8 cellular contexts compared by ENCODE assay signal in the genomic region with DNA sequence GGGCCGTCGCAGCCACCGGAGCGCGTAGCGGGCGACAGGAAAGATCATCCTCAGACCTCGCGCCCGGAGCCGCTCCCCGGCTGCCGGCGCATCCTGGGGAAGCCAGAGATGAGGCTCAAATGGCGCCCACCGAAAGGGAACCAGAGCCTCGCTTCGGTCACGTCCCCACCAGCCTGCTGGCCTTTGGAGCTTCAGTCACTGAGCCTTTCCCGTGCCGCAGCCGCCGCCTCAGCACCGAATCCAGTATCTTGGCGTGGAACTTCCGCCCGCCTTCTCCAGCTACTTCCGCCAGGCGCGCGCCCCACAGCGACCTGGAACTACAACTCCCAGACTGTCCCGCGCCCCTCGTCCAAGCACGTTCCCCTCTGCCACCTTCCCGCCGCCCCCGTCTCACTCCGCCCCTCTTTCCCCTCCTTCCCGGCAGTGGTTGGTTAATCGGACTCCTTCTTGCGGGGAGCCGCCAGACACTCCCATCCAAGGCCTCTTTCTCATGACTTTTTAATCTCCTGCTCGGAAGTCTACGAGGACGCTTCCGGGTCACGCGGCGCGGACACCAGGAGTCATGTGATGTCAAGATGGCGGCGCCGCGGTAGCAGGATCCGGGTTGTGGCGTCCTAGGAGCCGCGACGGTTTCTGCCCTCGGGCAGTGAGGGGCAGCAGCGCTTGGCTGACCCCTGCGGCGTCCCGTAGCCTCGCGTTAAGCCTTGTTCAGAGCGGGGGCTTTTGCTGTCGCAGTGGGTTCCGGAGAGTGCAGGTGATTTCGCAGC. TPM values are rescaled to one million over a fixed set of nuclear protein-coding genes. Genes with fewer than 3 reads are reported as not detected.
DNase-seq lines count a peak whose midpoint lies in the region; FAIRE-seq and TF ChIP-seq lines count a peak whose summit lies in the region.

A gene with protein sequence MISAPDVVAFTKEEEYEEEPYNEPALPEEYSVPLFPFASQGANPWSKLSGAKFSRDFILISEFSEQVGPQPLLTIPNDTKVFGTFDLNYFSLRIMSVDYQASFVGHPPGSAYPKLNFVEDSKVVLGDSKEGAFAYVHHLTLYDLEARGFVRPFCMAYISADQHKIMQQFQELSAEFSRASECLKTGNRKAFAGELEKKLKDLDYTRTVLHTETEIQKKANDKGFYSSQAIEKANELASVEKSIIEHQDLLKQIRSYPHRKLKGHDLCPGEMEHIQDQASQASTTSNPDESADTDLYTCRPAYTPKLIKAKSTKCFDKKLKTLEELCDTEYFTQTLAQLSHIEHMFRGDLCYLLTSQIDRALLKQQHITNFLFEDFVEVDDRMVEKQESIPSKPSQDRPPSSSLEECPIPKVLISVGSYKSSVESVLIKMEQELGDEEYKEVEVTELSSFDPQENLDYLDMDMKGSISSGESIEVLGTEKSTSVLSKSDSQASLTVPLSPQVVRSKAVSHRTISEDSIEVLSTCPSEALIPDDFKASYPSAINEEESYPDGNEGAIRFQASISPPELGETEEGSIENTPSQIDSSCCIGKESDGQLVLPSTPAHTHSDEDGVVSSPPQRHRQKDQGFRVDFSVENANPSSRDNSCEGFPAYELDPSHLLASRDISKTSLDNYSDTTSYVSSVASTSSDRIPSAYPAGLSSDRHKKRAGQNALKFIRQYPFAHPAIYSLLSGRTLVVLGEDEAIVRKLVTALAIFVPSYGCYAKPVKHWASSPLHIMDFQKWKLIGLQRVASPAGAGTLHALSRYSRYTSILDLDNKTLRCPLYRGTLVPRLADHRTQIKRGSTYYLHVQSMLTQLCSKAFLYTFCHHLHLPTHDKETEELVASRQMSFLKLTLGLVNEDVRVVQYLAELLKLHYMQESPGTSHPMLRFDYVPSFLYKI (plus strand): TSS at position 563 of the 767 bp plus-strand sequence. CDS start 497 bp downstream, outside the sequence.
A gene with protein sequence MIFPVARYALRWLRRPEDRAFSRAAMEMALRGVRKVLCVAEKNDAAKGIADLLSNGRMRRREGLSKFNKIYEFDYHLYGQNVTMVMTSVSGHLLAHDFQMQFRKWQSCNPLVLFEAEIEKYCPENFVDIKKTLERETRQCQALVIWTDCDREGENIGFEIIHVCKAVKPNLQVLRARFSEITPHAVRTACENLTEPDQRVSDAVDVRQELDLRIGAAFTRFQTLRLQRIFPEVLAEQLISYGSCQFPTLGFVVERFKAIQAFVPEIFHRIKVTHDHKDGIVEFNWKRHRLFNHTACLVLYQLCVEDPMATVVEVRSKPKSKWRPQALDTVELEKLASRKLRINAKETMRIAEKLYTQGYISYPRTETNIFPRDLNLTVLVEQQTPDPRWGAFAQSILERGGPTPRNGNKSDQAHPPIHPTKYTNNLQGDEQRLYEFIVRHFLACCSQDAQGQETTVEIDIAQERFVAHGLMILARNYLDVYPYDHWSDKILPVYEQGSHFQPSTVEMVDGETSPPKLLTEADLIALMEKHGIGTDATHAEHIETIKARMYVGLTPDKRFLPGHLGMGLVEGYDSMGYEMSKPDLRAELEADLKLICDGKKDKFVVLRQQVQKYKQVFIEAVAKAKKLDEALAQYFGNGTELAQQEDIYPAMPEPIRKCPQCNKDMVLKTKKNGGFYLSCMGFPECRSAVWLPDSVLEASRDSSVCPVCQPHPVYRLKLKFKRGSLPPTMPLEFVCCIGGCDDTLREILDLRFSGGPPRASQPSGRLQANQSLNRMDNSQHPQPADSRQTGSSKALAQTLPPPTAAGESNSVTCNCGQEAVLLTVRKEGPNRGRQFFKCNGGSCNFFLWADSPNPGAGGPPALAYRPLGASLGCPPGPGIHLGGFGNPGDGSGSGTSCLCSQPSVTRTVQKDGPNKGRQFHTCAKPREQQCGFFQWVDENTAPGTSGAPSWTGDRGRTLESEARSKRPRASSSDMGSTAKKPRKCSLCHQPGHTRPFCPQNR (minus strand): TSS at position 264 of the 767 bp plus-strand sequence. CDS start 216 bp downstream, at position 48.

- peaks cover 13% of the 10 kb centered on the region for H3K79me1 ChIP-seq in neuronal stem cell (ENCODE audit: low read depth, low read length)

- intact Hi-C loops in activated naive CD4-positive, alpha-beta T cell treated with anti-CD3 and anti-CD28 coated beads for 36 hours (cut with micrococcal nuclease): loop anchor here (1.0 to 2.0 kb wide), 6 partner anchors 48 to 228 kb away; a partner anchor contains a TSS

- H3K36me3 Mint-ChIP-seq in activated naive CD4-positive, alpha-beta T cell treated with anti-CD3 and anti-CD28 coated beads for 36 hours (ENCODE audit: low read depth): peaks cover 33% of the 10 kb centered on the region

- H3K9me3 Mint-ChIP-seq in activated naive CD4-positive, alpha-beta T cell treated with anti-CD3 and anti-CD28 coated beads for 36 hours: no peaks in the 10 kb centered on the region

- H2BK120ac ChIP-seq in neuronal stem cell (ENCODE audit: low read depth, low read length): peak within 1 kb of the TSS; percentile 88

- no peak within 1 kb of the TSS for H2BK15ac ChIP-seq in neuronal stem cell (ENCODE audit: low read length)

- peak within 1 kb of the TSS; percentile 93 for H2AFZ ChIP-seq in neuronal stem cell (ENCODE audit: low read length)

- H3K23ac ChIP-seq in neuronal stem cell (ENCODE audit: low read depth, low read length, poor library complexity): peak within 1 kb of the TSS; percentile 86

- no peak within 1 kb of the TSS for H4K8ac ChIP-seq in neuronal stem cell (ENCODE audit: low read depth, low read length)

- peak within 1 kb of the TSS; percentile 92 for H3K27ac ChIP-seq in neuronal stem cell (replicated peaks; ENCODE audit: low read length)

- CTCF ChIA-PET in activated naive CD4-positive, alpha-beta T cell treated with anti-CD3 and anti-CD28 coated beads for 36 hours (lab: Charles Lee): interaction anchor here (0.5 to 0.8 kb wide), 3 partner anchors 27 to 276 kb away, joined by 3 read pairs; a partner anchor contains a TSS

- H3K9ac ChIP-seq in neuronal stem cell (ENCODE audit: low read depth, low read length, poor library complexity): peak within 1 kb of the TSS; percentile 98

- H2BK5ac ChIP-seq in neuronal stem cell (ENCODE audit: low read length): peak within 1 kb of the TSS; percentile 91

- peak within 1 kb of the TSS; percentile 95 for H3K4me3 ChIP-seq in HFF-Myc (replicated peaks; ENCODE audit: low read depth, low read length)
- H3K4me3 ChIP-seq in neuronal stem cell (ENCODE audit: low read length in 2 of 2): peak within 1 kb of the TSS; percentile 90 to 94

- peaks cover 75% of the 10 kb centered on the region for H3K4me1 Mint-ChIP-seq in activated naive CD4-positive, alpha-beta T cell treated with anti-CD3 and anti-CD28 coated beads for 36 hours (ENCODE audit: low read depth)

- H3K4ac ChIP-seq in neuronal stem cell (ENCODE audit: low read length): no peak within 1 kb of the TSS

- WGBS in neuronal stem cell (ENCODE audit: extremely low coverage in 2 of 2, insufficient read length in 2 of 2, insufficient replicate concordance in 1 of 2), 2 donors: no CpG with 5 or more reads among the region's 72 CpGs

- H3K4me2 ChIP-seq in neuronal stem cell (ENCODE audit: insufficient read depth, low read length, poor library complexity, severe bottlenecking): peak within 1 kb of the TSS; percentile 90

- no peak for FAIRE-seq in frontal cortex (lab: Jason Lieb, UNC)

- no peak within 1 kb of the TSS for H2BK12ac ChIP-seq in neuronal stem cell (ENCODE audit: low read length)

- H4K91ac ChIP-seq in neuronal stem cell (ENCODE audit: low read depth, low read length, poor library complexity): peak within 1 kb of the TSS; percentile 30

- H3K18ac ChIP-seq in neuronal stem cell (ENCODE audit: low read length): peak within 1 kb of the TSS; percentile 93

- H2AK5ac ChIP-seq in neuronal stem cell (ENCODE audit: low read depth, low read length): peak within 1 kb of the TSS; percentile 32

- peak within 1 kb of the TSS; percentile 99 for H3K27ac Mint-ChIP-seq in activated naive CD4-positive, alpha-beta T cell treated with anti-CD3 and anti-CD28 coated beads for 36 hours

- H3K14ac ChIP-seq in neuronal stem cell (ENCODE audit: low read length): peak within 1 kb of the TSS; percentile 85

- H3K27me3 Mint-ChIP-seq in activated naive CD4-positive, alpha-beta T cell treated with anti-CD3 and anti-CD28 coated beads for 36 hours (ENCODE audit: low read depth): no peaks in the 10 kb centered on the region

- H3K36me3 ChIP-seq in neuronal stem cell (replicated peaks in 1 of 2; ENCODE audit: control insufficient read depth in 2 of 2, insufficient read depth in 2 of 2, low read length in 2 of 2): peaks cover 26 to 71% of the 10 kb centered on the region in 2 donors

- H3K4me1 ChIP-seq in neuronal stem cell (ENCODE audit: control insufficient read depth in 2 of 2, insufficient read depth in 1 of 2, low read depth in 1 of 2, low read length in 2 of 2): peaks cover 12 to 20% of the 10 kb centered on the region in 2 donors

- DNase-seq in GM03348 (ENCODE audit: low spot score) (peak; percentile 97), HFF-Myc (ENCODE audit: extremely low read depth, low read depth) (peak; percentile 95), NAMALWA (ENCODE audit: low spot score) (peak; percentile 92), SK-N-DZ (ENCODE audit: low spot score) (peak; percentile 97), frontal cortex (ENCODE audit: low spot score in 2 of 2) (peak; percentile 82 to 89), neuronal stem cell (ENCODE audit: low spot score) (peak; percentile 90)
- DNase-seq in activated naive CD4-positive, alpha-beta T cell treated with anti-CD3 and anti-CD28 coated beads for 36 hours: peak; percentile 98

- H3K9me3 ChIP-seq in neuronal stem cell (replicated peaks in 1 of 2; ENCODE audit: control insufficient read depth in 2 of 2, insufficient read depth in 1 of 2, low read depth in 1 of 2, low read length in 2 of 2): peaks cover 0 to 5% of the 10 kb centered on the region in 2 donors

- H3K4me3 Mint-ChIP-seq in activated naive CD4-positive, alpha-beta T cell treated with anti-CD3 and anti-CD28 coated beads for 36 hours: peak within 1 kb of the TSS; percentile 92

- TF ChIP-seq CTCF in HFF-Myc (IDR thresholded peaks at IDR 0.05; ENCODE audit: low read depth, low read length, missing control alignments): no peak
- no peak for TF ChIP-seq CTCF in subcutaneous adipose tissue (IDR thresholded peaks at IDR 0.05; ENCODE audit: low read depth)

- H3K27me3 ChIP-seq in neuronal stem cell (ENCODE audit: control insufficient read depth in 3 of 3, insufficient read depth in 3 of 3, low read depth in 1 of 3, low read length in 3 of 3): no peaks in the 10 kb centered on the region

RNA-seq across cellular contexts. Expression of the first gene that starts in this region (rescaled TPM):
- 11.6 and 12.3 TPM in 2 replicates for polyA plus RNA-seq in SK-N-DZ (2014; cell fraction: cytosol; rRNA removed)
- 5.8 and 8.0 TPM in 2 replicates for polyA plus RNA-seq in SK-N-DZ (2014; cell fraction: nucleus; rRNA removed)
- 1 to 10 TPM; 8.5 to 8.8 TPM for total RNA-seq in activated naive CD4-positive, alpha-beta T cell treated with anti-CD3 and anti-CD28 coated beads for 36 hours
- total RNA-seq in frontal cortex (10.6 TPM), subcutaneous adipose tissue (10 to 100 TPM; 12.7 to 18.2 (median 16.3) TPM)
- 4.7 TPM for polyA plus RNA-seq in neuronal stem cell (2013, experiment 1 of 2)
- polyA plus RNA-seq in neuronal stem cell (2013, experiment 2 of 2): 4.8 TPM

RNA-seq across cellular contexts. Expression of the second gene that starts in this region (rescaled TPM):
- polyA plus RNA-seq in SK-N-DZ (2014; cell fraction: cytosol; rRNA removed): 66.1 and 116 TPM in 2 replicates
- 89.1 and 141 TPM in 2 replicates for polyA plus RNA-seq in SK-N-DZ (2014; cell fraction: nucleus; rRNA removed)
- 10 to 100 TPM; 59.0 to 59.5 TPM for total RNA-seq in activated naive CD4-positive, alpha-beta T cell treated with anti-CD3 and anti-CD28 coated beads for 36 hours
- total RNA-seq in frontal cortex (36.3 TPM), subcutaneous adipose tissue (10 to 100 TPM; 20.9 to 32.2 (median 27.6) TPM)
- 18.5 TPM for polyA plus RNA-seq in neuronal stem cell (2013, experiment 1 of 2)
- polyA plus RNA-seq in neuronal stem cell (2013, experiment 2 of 2): 19.5 TPM

Comparison
In these comparisons a context has a peak if more than half of its experiments do, and no peak if none do; other contexts are left out.
1. Peak in every context shown above with its lines: DNase-seq, H3K4me3 ChIP-seq and H3K27ac ChIP-seq.